Comparison of ENCODE assay signal across 9 cellular contexts in the genomic region with DNA sequence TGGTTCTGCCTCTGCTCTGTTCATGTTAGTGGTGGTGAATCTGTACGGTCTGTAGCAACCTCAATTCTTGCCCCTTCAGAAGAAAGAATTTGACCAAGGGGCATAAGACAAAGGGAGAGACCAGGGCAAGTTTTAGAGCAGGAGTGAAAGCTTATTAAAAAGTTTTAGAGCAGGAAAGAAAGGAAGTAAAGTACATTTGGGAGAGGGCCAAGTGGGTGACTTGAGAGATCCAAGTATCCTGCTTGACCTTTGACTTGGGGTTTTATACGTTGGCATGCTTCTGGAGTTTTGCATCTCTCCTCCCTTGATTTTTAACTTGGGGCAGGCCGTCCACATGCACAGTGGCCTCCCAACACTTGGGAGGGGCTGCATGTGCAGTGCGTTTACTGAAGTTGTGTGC.
"Had no signal": no experiment of that assay in that cellular context is flagged by ENCODE, and none has a peak within 500 bp of the region (broad histone marks: within the 10 kb centered on the region; RNA-seq: fewer than 3 reads in every experiment).

No MANE protein-coding gene starts in this region.

- H3K36me3 ChIP-seq: HAP-1 had no signal

- H3K4me3 ChIP-seq: GM23338, HAP-1 had no signal

- H3K9me3 ChIP-seq: HAP-1 had no signal

- H2AFZ ChIP-seq: GM23338 had no signal

- H3K9ac ChIP-seq: KMS-11 had no signal

- H3K27ac ChIP-seq: KMS-11 had no signal

- H3K4me2 ChIP-seq: GM23338 had no signal

- H3K4me1 ChIP-seq: HAP-1 had no signal

- ATAC-seq: GM23338, HCT116 had no signal

- DNase-seq: H7, IMR-90, KBM-7 had no signal

- FAIRE-seq: H1, HTR-8/SVneo had no signal
